Comparison of ENCODE assay signal across 10 cellular contexts in the genomic region with DNA sequence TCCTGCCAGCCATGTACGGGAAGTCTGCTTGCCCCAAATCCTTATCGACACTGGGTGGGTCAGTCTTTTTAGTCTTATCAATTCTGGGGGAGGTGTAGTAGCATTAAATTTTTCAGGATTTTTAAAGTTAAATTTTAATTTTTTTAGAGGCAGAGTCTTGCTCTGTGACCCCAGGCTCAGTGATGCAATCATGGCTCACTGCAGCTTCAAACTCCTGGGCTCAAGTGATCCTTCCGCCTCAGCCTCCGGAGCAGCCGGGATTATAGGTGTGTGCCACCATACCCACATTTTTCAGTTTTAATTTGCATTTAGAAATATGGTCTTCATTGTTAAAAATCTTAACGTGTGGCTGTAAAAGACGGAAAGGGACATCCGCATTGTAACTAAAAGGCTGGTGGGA. TPM values are rescaled to one million over a fixed set of nuclear protein-coding genes. Genes with fewer than 3 reads are reported as not detected.
"Had no signal": no experiment of that assay in that cellular context is flagged by ENCODE, and none has a peak within 500 bp of the region (broad histone marks: within the 10 kb centered on the region; RNA-seq: fewer than 3 reads in every experiment).

No MANE protein-coding gene starts in this region.

- H3K27ac Mint-ChIP-seq: HFFc6, IgD-negative memory B cell had no signal

- H3K4me3 ChIP-seq: GM23248, HAP-1 had no signal

- ATAC-seq: HCT116 had no signal

- H3K36me3 ChIP-seq: HAP-1 had no signal

- H3K36me3 Mint-ChIP-seq: IgD-negative memory B cell had no signal

- H3K9me3 ChIP-seq: HAP-1 had no signal

- H3K9me3 Mint-ChIP-seq: HFFc6 had no signal

- H3K4me1 ChIP-seq: HAP-1 had no signal

- H3K4me2 ChIP-seq: KMS-11 had no signal

- DNase-seq: GM23248, H7, HFFc6, KBM-7 had no signal

- H3K4me3 Mint-ChIP-seq: HFFc6, IgD-negative memory B cell had no signal

- H3K9ac ChIP-seq: GM23248, KMS-11 had no signal

- H2AFZ ChIP-seq: GM23248 had no signal

- H3K27ac ChIP-seq: GM23248, KMS-11 had no signal

RNA-seq across cellular contexts. Expression of gene BANF2, which starts 51.9 kb away (rescaled TPM):
- total RNA-seq: GM23248, H4, H7, HFFc6, HT-29 had no signal
- polyA plus RNA-seq: GM23248, IgD-negative memory B cell had no signal
